ENCODE assay signal across 1 cellular context in genomic region chr17:78325076-78325712, GRCh38.
TF ChIP-seq lines count a peak whose summit lies in the region.

No MANE protein-coding gene starts in this region.

TF ChIP-seq in H1, 55 proteins besides CTCF, POLR2A, EP300 and RAD21:
- TF ChIP-seq RNF2 (IDR thresholded peaks at IDR 0.05; ENCODE audit: borderline replicate concordance, low read depth, low read length, missing control alignments, poor library complexity, severe bottlenecking): no peak
- peak; percentile 31 for TF ChIP-seq EZH2 (IDR thresholded peaks at IDR 0.05; ENCODE audit: low read depth, low read length, severe bottlenecking)
